ENCODE assay signal across 9 cellular contexts in genomic region chrY:19567051-19567901, GRCh38.
DNase-seq lines count a peak whose midpoint lies in the region; ATAC-seq, FAIRE-seq and TF ChIP-seq lines count a peak whose summit lies in the region.
"Had no signal": no experiment of that assay in that cellular context is flagged by ENCODE, and none has a peak within 500 bp of the region (broad histone marks: within the 10 kb centered on the region; RNA-seq: fewer than 3 reads in every experiment).

No MANE protein-coding gene starts in this region.

- no peak for ATAC-seq in GM21786 (IDR thresholded peaks at IDR 0.05; ENCODE audit: unreplicated experiment)

- POLR2A ChIA-PET in AG04449 (lab: Yijun Ruan, JAX): no interaction called here
- POLR2A ChIA-PET in PC-9 (lab: Charles Lee; ENCODE audit: unreplicated experiment): no interaction called here

- no peak for FAIRE-seq in bronchial epithelial cell (lab: Jason Lieb, UNC)

- intact Hi-C loops in PC-9 (cut with micrococcal nuclease; ENCODE audit: unreplicated experiment): no loop called here

- CTCF ChIA-PET in AG04449 (lab: Yijun Ruan, JAX) (no interaction called here), PC-9 (lab: Charles Lee) (no interaction called here)

- H4K20me1 ChIP-seq in PC-9 (ENCODE audit: insufficient read depth): no peaks in the 10 kb centered on the region

- H3K4me3 ChIP-seq in AG04449 (ENCODE audit: low read depth, low read length) (peak overlapping the region; percentile 79), NT2/D1 (ENCODE audit: insufficient read length, low read depth) (peak overlapping the region; percentile 75), bronchial epithelial cell (ENCODE audit: low read depth, low read length) (peak overlapping the region; percentile 76), mucosa of stomach (ENCODE audit: low read length) (peak overlapping the region; percentile 71), PC-9 (no peak overlapping the region)

- H3K36me3 ChIP-seq in NT2/D1 (ENCODE audit: insufficient read depth, insufficient read length, low read length) (no peaks in the 10 kb centered on the region), bronchial epithelial cell (ENCODE audit: control insufficient read depth, insufficient read depth, low read length) (no peaks in the 10 kb centered on the region), mucosa of stomach (ENCODE audit: control insufficient read depth, insufficient read depth, low read length) (no peaks in the 10 kb centered on the region), PC-9 (ENCODE audit: low read depth) (no peaks in the 10 kb centered on the region)
- H3K36me3 ChIP-seq: upper lobe of left lung had no signal

- H3K9ac ChIP-seq in NT2/D1 (ENCODE audit: insufficient read length, low read depth): peak overlapping the region; percentile 81
- peak overlapping the region; percentile 59 for H3K9ac ChIP-seq in mucosa of stomach (ENCODE audit: low read length)

- no peaks in the 10 kb centered on the region for H3K79me2 ChIP-seq in PC-9 (ENCODE audit: low read depth)

- TF ChIP-seq CTCF in AG04449 (IDR thresholded peaks at IDR 0.05; ENCODE audit: insufficient read depth, low read length, missing control alignments) (no peak), bronchial epithelial cell (IDR thresholded peaks at IDR 0.05; ENCODE audit: insufficient read depth, low read length, severe bottlenecking) (no peak), PC-9 (conservative IDR thresholded peaks at IDR 0.05) (no peak)

- no peak overlapping the region for H3K4me2 ChIP-seq in PC-9

- peak; percentile 74 for DNase-seq in AG04449 (ENCODE audit: low read depth, low spot score)
- DNase-seq in HCEC 1CT: peak; percentile 90
- peak; percentile 65 for DNase-seq in NT2/D1 (ENCODE audit: low read depth, low spot score)
- DNase-seq in bronchial epithelial cell (ENCODE audit: low read depth): peak; percentile 91
- no peak for DNase-seq in NCI-H2227 treated with DMSO at 0.1 percent for 48 hours (lab: John Stamatoyannopoulos, UW)
- no peak for DNase-seq in PC-9

- no peak overlapping the region for H2AFZ ChIP-seq in PC-9

- no peak overlapping the region for H3K27ac ChIP-seq in PC-9

- no peaks in the 10 kb centered on the region for H3K9me3 ChIP-seq in NT2/D1 (ENCODE audit: insufficient read depth, low read length)
- no peaks in the 10 kb centered on the region for H3K9me3 ChIP-seq in mucosa of stomach (ENCODE audit: control insufficient read depth, low read length)
- H3K9me3 ChIP-seq in PC-9 (ENCODE audit: insufficient read depth, low read depth): no peaks in the 10 kb centered on the region
- H3K9me3 ChIP-seq: upper lobe of left lung had no signal

- H3K9me2 ChIP-seq in PC-9 (ENCODE audit: insufficient read depth): no peaks in the 10 kb centered on the region

- no TSS peak for BruUV-seq in PC-9 (replicated peaks; lab: Mats Ljungman, UMichigan)

- no peaks in the 10 kb centered on the region for H3K4me1 ChIP-seq in NT2/D1 (ENCODE audit: insufficient read depth, insufficient read length)
- H3K4me1 ChIP-seq in mucosa of stomach (ENCODE audit: control insufficient read depth, insufficient read depth, low read length): no peaks in the 10 kb centered on the region
- no peaks in the 10 kb centered on the region for H3K4me1 ChIP-seq in PC-9 (replicated peaks; ENCODE audit: insufficient read depth)

- no peaks in the 10 kb centered on the region for H3F3A ChIP-seq in PC-9 (ENCODE audit: insufficient read depth, low read depth)

- no peaks in the 10 kb centered on the region for H3K27me3 ChIP-seq in NT2/D1 (ENCODE audit: insufficient read depth, insufficient read length)
- no peaks in the 10 kb centered on the region for H3K27me3 ChIP-seq in bronchial epithelial cell (ENCODE audit: control insufficient read depth, insufficient read depth, low read length)
- H3K27me3 ChIP-seq in mucosa of stomach (ENCODE audit: control insufficient read depth, insufficient read depth, low read length): no peaks in the 10 kb centered on the region
- H3K27me3 ChIP-seq in PC-9 (ENCODE audit: insufficient read depth, low read depth): no peaks in the 10 kb centered on the region
- H3K27me3 ChIP-seq: upper lobe of left lung had no signal

Comparison
In these comparisons a context has a peak if more than half of its experiments do, and no peak if none do; other contexts are left out.
1. DNase-seq: peak in AG04449 (single experiment), HCEC 1CT (single experiment), NT2/D1 (single experiment) and bronchial epithelial cell (single experiment); none in NCI-H2227 treated with DMSO at 0.1 percent for 48 hours (single experiment) and PC-9 (0 of 2).